Comparison of ENCODE assay signal across 8 cellular contexts in the genomic region with DNA sequence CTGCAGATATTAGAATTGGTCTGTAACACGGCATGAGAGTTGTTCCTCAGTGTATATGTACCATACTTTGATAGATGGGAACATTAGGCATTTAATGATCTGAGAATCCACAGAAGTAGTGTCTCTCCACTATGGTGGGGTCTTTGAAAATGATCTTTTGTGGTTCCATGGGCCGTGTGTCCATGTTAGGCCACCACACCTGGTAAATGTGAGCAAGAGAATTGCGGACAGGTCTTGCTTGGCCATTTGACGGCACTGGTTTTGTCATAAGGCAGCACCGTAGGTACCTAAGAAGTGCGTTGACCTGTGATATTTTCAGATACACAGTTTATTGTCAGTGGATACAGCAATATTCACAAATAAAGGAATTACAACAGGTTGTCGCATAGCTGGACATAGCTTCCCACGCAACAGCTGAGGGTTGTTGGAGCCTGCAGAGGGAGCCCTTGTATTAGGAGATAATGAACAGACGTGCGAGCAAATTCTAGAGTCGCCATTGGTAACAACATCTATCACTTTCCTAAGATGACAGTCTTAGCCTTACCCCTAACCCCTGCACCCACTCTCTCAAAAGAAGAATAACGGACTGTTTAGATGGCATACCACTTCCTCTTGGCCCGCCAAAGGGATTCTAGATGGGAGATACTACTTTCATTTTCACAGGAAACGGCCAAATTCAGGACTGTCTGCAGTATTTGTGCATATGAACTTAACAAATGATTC.
DNase-seq lines count a peak whose midpoint lies in the region; ATAC-seq and FAIRE-seq lines count a peak whose summit lies in the region.

No MANE protein-coding gene starts in this region.

- H3K4me3 ChIP-seq in small intestine (ENCODE audit: low read depth in 1 of 2, low read length in 2 of 2): peak overlapping the region; percentile 24 to 51

- H3K36me3 ChIP-seq in small intestine (ENCODE audit: control insufficient read depth in 2 of 2, insufficient read depth in 2 of 2, low read length in 2 of 2): no peaks in the 10 kb centered on the region

- no peaks in the 10 kb centered on the region for H3K27me3 ChIP-seq in small intestine (ENCODE audit: control insufficient read depth in 2 of 2, insufficient read depth in 2 of 2, low read length in 2 of 2)

- H3K27ac Mint-ChIP-seq in T-helper 1 cell treated with Interleukin-12 subunit alpha and Interleukin-12 subunit beta and Interleukin-4 antibody, amounts not matched to agents 30 μg/mL and 1 μg/mL, for 36 hours: no peak overlapping the region

- no peak for DNase-seq in Right ventricle myocardium inferior (ENCODE audit: missing footprints)
- no peak for DNase-seq in cardiac septum (ENCODE audit: low spot score)
- DNase-seq in NCI-H1436 treated with DMSO at 0.1 percent for 48 hours (lab: John Stamatoyannopoulos, UW): peak; percentile 49
- peak; percentile 39 to 85 for DNase-seq in T47D (ENCODE audit: low read depth in 1 of 2, low spot score in 1 of 2)
- peak; percentile 83 for DNase-seq in inferior parietal cortex (ENCODE audit: extremely low spot score)
- DNase-seq in small intestine: peak; percentile 79

- peak overlapping the region in 1 of 2 donors; percentile 37 for H3K27ac ChIP-seq in small intestine (ENCODE audit: low read depth in 1 of 2, low read length in 1 of 2)

- no peaks in the 10 kb centered on the region for H3K36me3 Mint-ChIP-seq in T-helper 1 cell treated with Interleukin-12 subunit alpha and Interleukin-12 subunit beta and Interleukin-4 antibody, amounts not matched to agents 30 μg/mL and 1 μg/mL, for 36 hours (ENCODE audit: low read depth)

- H3K9me3 ChIP-seq in small intestine (ENCODE audit: control insufficient read depth, low read depth): no peaks in the 10 kb centered on the region

- H3K4me3 Mint-ChIP-seq in T-helper 1 cell treated with Interleukin-12 subunit alpha and Interleukin-12 subunit beta and Interleukin-4 antibody, amounts not matched to agents 30 μg/mL and 1 μg/mL, for 36 hours: peak overlapping the region; percentile 29

- peaks cover 1% of the 10 kb centered on the region for H3K27me3 Mint-ChIP-seq in T-helper 1 cell treated with Interleukin-12 subunit alpha and Interleukin-12 subunit beta and Interleukin-4 antibody, amounts not matched to agents 30 μg/mL and 1 μg/mL, for 36 hours (ENCODE audit: low read depth)

- H3K4me1 ChIP-seq in small intestine (ENCODE audit: control insufficient read depth in 2 of 2, insufficient read depth in 1 of 2, low read depth in 1 of 2, low read length in 1 of 2): peaks cover 0 to 3% of the 10 kb centered on the region in 2 donors

- no peaks in the 10 kb centered on the region for H3K9me3 Mint-ChIP-seq in T-helper 1 cell treated with Interleukin-12 subunit alpha and Interleukin-12 subunit beta and Interleukin-4 antibody, amounts not matched to agents 30 μg/mL and 1 μg/mL, for 36 hours

- intact Hi-C loops in Right ventricle myocardium inferior (cut with DNase I): loop anchor here (2.0 to 10.0 kb wide), 3 partner anchors 116 to 790 kb away; no protein-coding TSS in a partner anchor
- intact Hi-C loops in cardiac septum (cut with DNase I): loop anchor here (2.0 to 10.0 kb wide), 2 partner anchors 116 to 320 kb away; no protein-coding TSS in a partner anchor

- in situ Hi-C loops in T47D (cut with HindIII; ENCODE audit: low pct_unique_long_range_greater_than_20kb, low sequenced_read_pairs): no loop called here

- FAIRE-seq in small intestine (lab: Jason Lieb, UNC): no peak

- peak; percentile 74 for ATAC-seq in Right ventricle myocardium inferior
- peak; percentile 95 for ATAC-seq in HG02885 (IDR thresholded peaks at IDR 0.05; ENCODE audit: poor library complexity, unreplicated experiment)

- 30 to 34% (median 30%) methylated on average over 14 of the region's 14 CpGs for WGBS in small intestine, 3 donors

- peaks cover 6% of the 10 kb centered on the region for H3K4me1 Mint-ChIP-seq in T-helper 1 cell treated with Interleukin-12 subunit alpha and Interleukin-12 subunit beta and Interleukin-4 antibody, amounts not matched to agents 30 μg/mL and 1 μg/mL, for 36 hours (ENCODE audit: low read depth)

Comparison
In these comparisons a context has a peak if more than half of its experiments do, and no peak if none do; other contexts are left out.
1. DNase-seq: peak in NCI-H1436 treated with DMSO at 0.1 percent for 48 hours (single experiment), T47D (2 of 2), inferior parietal cortex (single experiment) and small intestine (single experiment); none in Right ventricle myocardium inferior (single experiment) and cardiac septum (single experiment).